Comparison of ENCODE assay signal across 1 cellular context in genomic region chr6:127343753-127344659, GRCh38.
TF ChIP-seq lines count a peak whose summit lies in the region.

No MANE protein-coding gene starts in this region.

TF ChIP-seq in A549, 52 proteins besides CTCF, POLR2A, EP300 and RAD21 (continued from another document):
- no peak for TF ChIP-seq HMGXB4 (CRISPR knock-in tag; IDR thresholded peaks at IDR 0.05; ENCODE audit: borderline replicate concordance)
